In the genomic region with DNA sequence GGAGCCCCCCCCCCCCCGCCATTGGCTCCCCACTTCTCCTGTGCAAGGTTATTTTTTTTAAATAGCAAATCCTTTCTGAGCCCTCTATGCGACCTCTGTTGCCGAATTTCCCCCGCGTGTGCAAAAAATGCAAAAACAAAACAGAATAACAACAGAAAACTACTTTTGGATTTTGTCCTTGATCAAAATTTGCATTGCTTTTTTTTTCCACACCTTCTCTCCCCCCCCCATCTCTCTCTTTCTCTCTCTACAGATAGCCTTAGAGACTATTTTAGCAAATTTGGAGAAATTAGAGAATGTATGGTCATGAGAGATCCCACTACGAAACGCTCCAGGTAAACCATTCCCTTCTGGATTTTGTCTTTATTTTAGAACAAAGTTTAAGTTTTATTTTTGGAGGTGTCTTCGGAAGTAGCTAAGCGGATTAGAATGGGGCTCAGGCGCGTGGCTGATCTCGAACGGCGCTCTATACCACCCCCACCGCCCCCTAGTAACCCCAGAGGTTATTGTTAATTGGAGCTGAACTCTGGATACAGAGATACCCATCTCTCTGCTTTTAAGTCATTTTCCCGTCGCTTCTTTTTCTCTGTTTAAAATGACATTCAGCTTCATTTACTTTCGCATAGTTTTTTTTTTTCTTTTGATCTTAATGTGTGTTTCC, we compare ENCODE assay signal across 8 cellular contexts. TPM values are rescaled to one million over a fixed set of nuclear protein-coding genes. Genes with fewer than 3 reads are reported as not detected.
A peak's percentile ranks its signal among the peaks of the same experiment; 100 is the strongest.
DNase-seq lines count a peak whose midpoint lies in the region; ATAC-seq, FAIRE-seq and TF ChIP-seq lines count a peak whose summit lies in the region.

No MANE protein-coding gene starts in this region.

- H3K9me3 ChIP-seq in CD4-positive, alpha-beta memory T cell (ENCODE audit: control insufficient read depth in 1 of 2, low read length in 2 of 2): no peaks in the 10 kb centered on the region
- H3K9me3 ChIP-seq in kidney (ENCODE audit: control insufficient read depth in 1 of 2, low read length in 2 of 2) (no peaks in the 10 kb centered on the region), suprapubic skin (no peaks in the 10 kb centered on the region)

- H3K27ac Mint-ChIP-seq in CD4-positive, alpha-beta memory T cell: peak overlapping the region; percentile 74 to 94 (median 92)
- peak overlapping the region; percentile 90 for H3K27ac Mint-ChIP-seq in activated naive CD8-positive, alpha-beta T cell

- under 1% methylated on average over 18 of the region's 18 CpGs for WGBS in suprapubic skin

- POLR2A ChIA-PET in CD4-positive, alpha-beta memory T cell (lab: Charles Lee; ENCODE audit: partially characterized antibody): interaction anchor here (0.6 to 2.0 kb wide), 13 partner anchors 10 to 900 kb away, joined by 3 to 10 read pairs (median 4); partner anchors contain the start of gene TRIM25

- peak overlapping the region; percentile 77 to 96 for H3K9ac ChIP-seq in kidney (ENCODE audit: low read length in 2 of 2)

- no peaks in the 10 kb centered on the region for H3K27me3 Mint-ChIP-seq in CD4-positive, alpha-beta memory T cell
- H3K27me3 Mint-ChIP-seq in activated naive CD8-positive, alpha-beta T cell: no peaks in the 10 kb centered on the region

- in situ Hi-C loops in KBM-7 (cut with MboI; ENCODE audit: low pct_unique_long_range_greater_than_20kb, low sequenced_read_pairs): no loop called here

- TF ChIP-seq CTCF in kidney (IDR thresholded peaks at IDR 0.05; ENCODE audit: borderline replicate concordance, extremely low read depth, insufficient read depth) (no peak), suprapubic skin (IDR thresholded peaks at IDR 0.05) (no peak), GM20000 (IDR thresholded peaks at IDR 0.05; ENCODE audit: extremely low read depth, missing control alignments) (no peak)

- peak; percentile 26 to 61 (median 28) for DNase-seq in CD4-positive, alpha-beta memory T cell
- DNase-seq in KBM-7 (peak; percentile 32), kidney (no peak), suprapubic skin (ENCODE audit: low spot score in 2 of 2) (no peak), NCI-H1092 (lab: John Stamatoyannopoulos, UW) (no peak), GM20000 (ENCODE audit: low spot score) (no peak)

- no peak for FAIRE-seq in kidney (lab: Jason Lieb, UNC)

- peak overlapping the region; percentile 87 to 97 (median 94) for H3K4me3 Mint-ChIP-seq in CD4-positive, alpha-beta memory T cell
- H3K4me3 Mint-ChIP-seq in activated naive CD8-positive, alpha-beta T cell: peak overlapping the region; percentile 87

- H3K36me3 ChIP-seq in CD4-positive, alpha-beta memory T cell (ENCODE audit: insufficient read depth, low read length): peaks cover 5% of the 10 kb centered on the region
- H3K36me3 ChIP-seq in kidney (ENCODE audit: control insufficient read depth in 1 of 2, insufficient read depth in 2 of 2, low read length in 2 of 2) (peaks cover 5 to 9% of the 10 kb centered on the region in 2 donors), suprapubic skin (no peaks in the 10 kb centered on the region)

- H3K4me3 ChIP-seq in CD4-positive, alpha-beta memory T cell (ENCODE audit: low read length in 2 of 2): peak overlapping the region; percentile 60 to 62
- H3K4me3 ChIP-seq in kidney (ENCODE audit: low read length in 2 of 2) (peak overlapping the region; percentile 83 to 86), suprapubic skin (peak overlapping the region; percentile 95)

- TF ChIP-seq EP300 in suprapubic skin (IDR thresholded peaks at IDR 0.05): no peak

- H3K9me3 Mint-ChIP-seq in CD4-positive, alpha-beta memory T cell: peaks cover 0 to 3% (median 0%) of the 10 kb centered on the region in 8 donors
- H3K9me3 Mint-ChIP-seq in activated naive CD8-positive, alpha-beta T cell (ENCODE audit: low read depth): no peaks in the 10 kb centered on the region

- peaks cover 44 to 75% (median 50%) of the 10 kb centered on the region in 4 donors for H3K4me1 Mint-ChIP-seq in CD4-positive, alpha-beta memory T cell
- H3K4me1 Mint-ChIP-seq in activated naive CD8-positive, alpha-beta T cell (ENCODE audit: low read depth): peaks cover 52% of the 10 kb centered on the region

- no peaks in the 10 kb centered on the region for H3K27me3 ChIP-seq in CD4-positive, alpha-beta memory T cell (ENCODE audit: insufficient read depth, low read length)
- no peaks in the 10 kb centered on the region for H3K27me3 ChIP-seq in suprapubic skin

- CTCF ChIA-PET in CD4-positive, alpha-beta memory T cell (lab: Charles Lee; ENCODE audit: partially characterized antibody): interaction anchor here (0.7 to 7.4 kb wide), 5 partner anchors 9 to 576 kb away, joined by 3 to 56 read pairs (median 3); no protein-coding TSS in a partner anchor

- TF ChIP-seq POLR2A in suprapubic skin (IDR thresholded peaks at IDR 0.05): no peak

- peaks cover 22 to 46% of the 10 kb centered on the region in 2 donors for H3K36me3 Mint-ChIP-seq in CD4-positive, alpha-beta memory T cell
- peaks cover 10% of the 10 kb centered on the region for H3K36me3 Mint-ChIP-seq in activated naive CD8-positive, alpha-beta T cell

- ATAC-seq in HG02588 (IDR thresholded peaks at IDR 0.05; ENCODE audit: unreplicated experiment): no peak

- intact Hi-C loops in CD4-positive, alpha-beta memory T cell (cut with micrococcal nuclease): loop anchor here (2.0 to 10.0 kb wide), 7 partner anchors 173 to 1850 kb away; partner anchors contain the start of genes AKAP1, C17orf67, CCDC182 and DGKE
- intact Hi-C loops in kidney (cut with DNase I): no loop called here

- H3K4me1 ChIP-seq in CD4-positive, alpha-beta memory T cell (ENCODE audit: insufficient read depth, low read length): peaks cover 43% of the 10 kb centered on the region
- peaks cover 0 to 5% of the 10 kb centered on the region in 2 donors for H3K4me1 ChIP-seq in kidney (ENCODE audit: control insufficient read depth in 1 of 2, insufficient read depth in 1 of 2, low read depth in 1 of 2, low read length in 2 of 2)
- H3K4me1 ChIP-seq in suprapubic skin: peaks cover 32% of the 10 kb centered on the region

- peak overlapping the region; percentile 65 for H3K27ac ChIP-seq in CD4-positive, alpha-beta memory T cell (ENCODE audit: low read depth, low read length)
- H3K27ac ChIP-seq in kidney (ENCODE audit: low read depth in 2 of 2, low read length in 2 of 2): peak overlapping the region; percentile 68 to 84
- peak overlapping the region; percentile 87 for H3K27ac ChIP-seq in suprapubic skin

RNA-seq across cellular contexts. Expression of gene MSI2, which starts 1.0 kb away (rescaled TPM):
- 100 to 1,000 TPM; 107 to 110 TPM for total RNA-seq in CD4-positive, alpha-beta memory T cell
- polyA plus RNA-seq in CD4-positive, alpha-beta memory T cell: 1 to 10 TPM; 2.1 to 4.0 TPM
- total RNA-seq in kidney (151 TPM), suprapubic skin (10 to 100 TPM; 19.7 to 35.8 (median 22.4) TPM)
- 69.2 TPM for polyA plus RNA-seq in kidney (ENCODE audit: insufficient read depth, low read depth, low replicate concordance)

Comparison
In these comparisons a context has a peak if more than half of its experiments do, and no peak if none do; other contexts are left out.
1. DNase-seq: peak in CD4-positive, alpha-beta memory T cell (5 of 5) and KBM-7 (single experiment); none in kidney (single experiment), suprapubic skin (0 of 2), NCI-H1092 (single experiment) and GM20000 (single experiment).
2. Peak in every context shown above with its lines, with median percentiles within 50 percentile points of each other: H3K27ac ChIP-seq and H3K4me3 ChIP-seq.